1 cellular context compared by ENCODE assay signal in genomic region chr15:52183562-52184173, GRCh38.
TF ChIP-seq lines count a peak whose summit lies in the region.

No MANE protein-coding gene starts in this region.

TF ChIP-seq in H1, 55 proteins besides CTCF, POLR2A, EP300 and RAD21 (continued from another document):
- no peak for TF ChIP-seq CHD7 (IDR thresholded peaks at IDR 0.05; ENCODE audit: insufficient replicate concordance, low read length)
- no peak for TF ChIP-seq JUN (IDR thresholded peaks at IDR 0.05; ENCODE audit: low read depth, low read length)
